In genomic region chr20:50191065-50191565, GRCh38 we compare ENCODE assay signal across 8 cellular contexts. TPM values are rescaled to one million over a fixed set of nuclear protein-coding genes. Genes with fewer than 3 reads are reported as not detected.
A peak's percentile ranks its signal among the peaks of the same experiment; 100 is the strongest.
DNase-seq lines count a peak whose midpoint lies in the region; ATAC-seq and TF ChIP-seq lines count a peak whose summit lies in the region.

No MANE protein-coding gene starts in this region.

- H3K27me3 Mint-ChIP-seq in type B pancreatic cell = peaks cover 4% of the 10 kb centered on the region

- H3K9ac ChIP-seq in OCI-LY1 (ENCODE audit: low read length) = peak overlapping the region; percentile 74

- H4K20me1 ChIP-seq in OCI-LY1 (ENCODE audit: insufficient read depth, low read length) (no peaks in the 10 kb centered on the region), osteoblast (ENCODE audit: insufficient read depth, low read length) (peaks cover 32% of the 10 kb centered on the region)

- H3K4me1 ChIP-seq in OCI-LY1 (ENCODE audit: insufficient read depth, low read length, severe bottlenecking) = peaks cover 27% of the 10 kb centered on the region
- peaks cover 24% of the 10 kb centered on the region for H3K4me1 ChIP-seq in osteoblast (ENCODE audit: insufficient read depth, low read length)

- H3K27me3 ChIP-seq in OCI-LY1 (ENCODE audit: insufficient read depth, low read length) (no peaks in the 10 kb centered on the region), osteoblast (ENCODE audit: insufficient read depth, low read length) (no peaks in the 10 kb centered on the region)

- H3K4me3 Mint-ChIP-seq in type B pancreatic cell = peak overlapping the region; percentile 74

- peak overlapping the region; percentile 75 for H3K4me3 ChIP-seq in OCI-LY1 (ENCODE audit: low read depth, low read length, poor library complexity, severe bottlenecking)
- peak overlapping the region; percentile 100 for H3K4me3 ChIP-seq in fibroblast of the aortic adventitia (ENCODE audit: low read depth, low read length)
- H3K4me3 ChIP-seq in osteoblast (ENCODE audit: insufficient read depth, low read length) = peak overlapping the region; percentile 86

- DNase-seq in GM10266 (ENCODE audit: extremely low spot score) (peak; percentile 62), activated T-helper 1 cell treated with Interleukin-2 at 50 U/mL for 16 hours (ENCODE audit: low read depth) (peak; percentile 51), fibroblast of the aortic adventitia (ENCODE audit: low read depth) (peak; percentile 52), osteoblast (ENCODE audit: insufficient read length, low spot score, missing footprints) (peak; percentile 86), type B pancreatic cell (ENCODE audit: extremely low spot score, unreplicated experiment) (no peak)

- no peaks in the 10 kb centered on the region for H3K36me3 Mint-ChIP-seq in type B pancreatic cell

- peak; percentile 21 for ATAC-seq in HG02763 (IDR thresholded peaks at IDR 0.05; ENCODE audit: unreplicated experiment)
- no peak for ATAC-seq in HG03469 (IDR thresholded peaks at IDR 0.05; ENCODE audit: unreplicated experiment)

- no peaks in the 10 kb centered on the region for H3K9me3 Mint-ChIP-seq in type B pancreatic cell

- H3K27ac ChIP-seq in OCI-LY1 (ENCODE audit: low read depth, low read length, poor library complexity, severe bottlenecking) = peak overlapping the region; percentile 67
- H3K27ac ChIP-seq in osteoblast (ENCODE audit: low read depth, low read length) = peak overlapping the region; percentile 96

- no peak overlapping the region for H2AFZ ChIP-seq in OCI-LY1 (ENCODE audit: low read length)
- no peak overlapping the region for H2AFZ ChIP-seq in osteoblast (ENCODE audit: low read length)

- H3K79me2 ChIP-seq in OCI-LY1 (ENCODE audit: insufficient read depth, low read length) (no peaks in the 10 kb centered on the region), osteoblast (ENCODE audit: insufficient read depth, low read length) (peaks cover 40% of the 10 kb centered on the region)

- H3K36me3 ChIP-seq in OCI-LY1 (ENCODE audit: insufficient read depth, low read length) (peaks cover 10% of the 10 kb centered on the region; the same call in 1 of the 2 replicates), osteoblast (ENCODE audit: insufficient read depth, low read length) (no peaks in the 10 kb centered on the region)

- no peaks in the 10 kb centered on the region for H3F3A ChIP-seq in OCI-LY1 (ENCODE audit: insufficient read depth, low read length)

- H3K4me2 ChIP-seq in OCI-LY1 (ENCODE audit: low read length) = peak overlapping the region; percentile 69
- H3K4me2 ChIP-seq in osteoblast (ENCODE audit: insufficient read depth, low read length) = peak overlapping the region; percentile 88

- no peak overlapping the region for H3K27ac Mint-ChIP-seq in type B pancreatic cell

- H3K4me1 Mint-ChIP-seq in type B pancreatic cell (ENCODE audit: unreplicated experiment) = peaks cover 24% of the 10 kb centered on the region

- H3K9me3 ChIP-seq in OCI-LY1 (ENCODE audit: low read length) = no peaks in the 10 kb centered on the region
- no peaks in the 10 kb centered on the region for H3K9me3 ChIP-seq in osteoblast (ENCODE audit: low read depth, low read length)

- no peak for TF ChIP-seq CTCF in GM10266 (IDR thresholded peaks at IDR 0.05; ENCODE audit: control insufficient read depth, insufficient read depth, low read depth, missing control alignments)
- TF ChIP-seq CTCF in OCI-LY1 (IDR thresholded peaks at IDR 0.05; ENCODE audit: low read length) = peak; percentile 17; the same call in 1 of the 2 replicates
- TF ChIP-seq CTCF in fibroblast of the aortic adventitia (IDR thresholded peaks at IDR 0.05; ENCODE audit: insufficient read depth, low read length) = no peak
- TF ChIP-seq CTCF in osteoblast (IDR thresholded peaks at IDR 0.05; ENCODE audit: extremely low read depth, low read depth, low read length) = no peak
- no peak for TF ChIP-seq CTCF in type B pancreatic cell (conservative IDR thresholded peaks at IDR 0.05)

- H3K9me2 ChIP-seq in OCI-LY1 (ENCODE audit: low read depth, low read length) = no peaks in the 10 kb centered on the region

RNA-seq across cellular contexts. Expression of gene CEBPB, which starts 0.5 kb away (rescaled TPM):
- total RNA-seq in fibroblast of the aortic adventitia (ENCODE audit: low replicate concordance) (38.1 TPM in 2 replicates), osteoblast (75.7 and 79.3 TPM in 2 replicates), type B pancreatic cell (ENCODE audit: low replicate concordance) (23.0 and 54.1 TPM in 2 replicates)

RNA-seq across cellular contexts. Expression of gene PEDS1, which starts 37.6 kb away (rescaled TPM):
- 9.3 and 19.9 TPM in 2 replicates for total RNA-seq in fibroblast of the aortic adventitia (ENCODE audit: low replicate concordance)
- total RNA-seq in osteoblast = 33.3 and 37.6 TPM in 2 replicates
- 29.9 and 42.9 TPM in 2 replicates for total RNA-seq in type B pancreatic cell (ENCODE audit: low replicate concordance)
